Comparison of ENCODE assay signal across 3 cellular contexts in the genomic region with DNA sequence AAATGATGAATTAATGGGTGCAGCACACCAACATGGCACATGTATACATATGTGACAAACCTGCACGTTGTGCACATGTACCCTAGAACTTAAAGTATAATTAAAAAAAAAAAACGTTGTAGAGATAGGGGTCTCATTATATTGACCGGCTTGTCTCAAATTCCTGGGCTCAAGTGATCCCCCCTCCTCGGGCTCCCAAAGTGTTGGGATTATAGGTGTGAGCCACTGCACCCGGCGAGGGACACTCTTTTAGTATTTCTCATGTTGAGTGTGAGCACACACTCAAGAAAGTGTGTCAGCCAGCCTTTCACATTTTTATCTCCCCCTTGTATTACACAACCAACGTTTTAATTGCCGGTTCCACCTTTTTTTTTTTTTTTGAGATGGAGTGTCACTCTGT.
"Had no signal": no experiment of that assay in that cellular context is flagged by ENCODE, and none has a peak within 500 bp of the region (broad histone marks: within the 10 kb centered on the region; RNA-seq: fewer than 3 reads in every experiment).

No MANE protein-coding gene starts in this region.

- ATAC-seq: GM12878 had no signal

- DNase-seq: GDM1, GF-D8 had no signal

- H3K4me3 ChIP-seq: GM12878 had no signal
